20 cellular contexts compared by ENCODE assay signal in genomic region chr5:163024936-163025335, GRCh38.
DNase-seq lines count a peak whose midpoint lies in the region; ATAC-seq, FAIRE-seq and TF ChIP-seq lines count a peak whose summit lies in the region.
"Had no signal": no experiment of that assay in that cellular context is flagged by ENCODE, and none has a peak within 500 bp of the region (broad histone marks: within the 10 kb centered on the region; RNA-seq: fewer than 3 reads in every experiment).

No MANE protein-coding gene starts in this region.

- H3K36me3 ChIP-seq in HepG2 (replicated peaks in 1 of 2; ENCODE audit: control insufficient read depth in 1 of 2, insufficient read depth in 2 of 2, low read length in 2 of 2) (no peaks in the 10 kb centered on the region), right lobe of liver (no peaks in the 10 kb centered on the region), K562 (ENCODE audit: control insufficient read depth, insufficient read depth, low read length) (no peaks in the 10 kb centered on the region)
- H3K36me3 ChIP-seq: BE2C, BLaER1 had no signal

- peaks cover 74% of the 10 kb centered on the region for H3K9me3 ChIP-seq in HepG2 (ENCODE audit: low read length)
- no peaks in the 10 kb centered on the region for H3K9me3 ChIP-seq in right lobe of liver
- H3K9me3 ChIP-seq in K562 (replicated peaks; ENCODE audit: control insufficient read depth, insufficient read depth, low read depth, low read length): no peaks in the 10 kb centered on the region; the same call in 1 of the 2 replicates
- H3K9me3 ChIP-seq: BE2C, BLaER1, Caco-2 had no signal

- no peak overlapping the region for H3K27ac ChIP-seq in HepG2 (ENCODE audit: extremely low read length, insufficient read depth, low read length)
- H3K27ac ChIP-seq in right lobe of liver: no peak overlapping the region
- H3K27ac ChIP-seq in K562 (ENCODE audit: extremely low read depth, low read depth, low read length): no peak overlapping the region
- H3K27ac ChIP-seq: 22Rv1, BLaER1 had no signal

- FAIRE-seq in HepG2 (lab: Jason Lieb, UNC): no peak
- no peak for FAIRE-seq in K562 (lab: Jason Lieb, UNC)
- FAIRE-seq: D721Med, G401.6, GM12891, GM19239 had no signal

- no peak for DNase-seq in HepG2 (ENCODE audit: low spot score)
- no peak for DNase-seq in right lobe of liver
- no peak for DNase-seq in K562 (ENCODE audit: extremely low read depth in 1 of 4, low spot score in 3 of 4)
- DNase-seq: ACHN; BE2C; C1 segment of cervical spinal cord; Caco-2; Calu3; CD4-positive, alpha-beta memory T cell; CD4-positive, CD25-positive, alpha-beta regulatory T cell; DMS79 treated with DMSO at 0.1 percent for 48 hours; GF-D8 had no signal

- TF ChIP-seq CTCF in HepG2 (CRISPR knock-in tag; IDR thresholded peaks at IDR 0.05) (no peak), right lobe of liver (IDR thresholded peaks at IDR 0.05) (no peak), K562 (IDR thresholded peaks at IDR 0.05 in 2 of 3, conservative IDR thresholded peaks at IDR 0.05 in 1 of 3; ENCODE audit: insufficient read depth in 2 of 3, low read depth in 1 of 3, low read length in 3 of 3) (no peak)

- H3K27me3 ChIP-seq in HepG2 (ENCODE audit: control insufficient read depth in 1 of 2, insufficient read depth in 2 of 2, low read length in 2 of 2) (no peaks in the 10 kb centered on the region), right lobe of liver (no peaks in the 10 kb centered on the region), K562 (ENCODE audit: control insufficient read depth in 2 of 2, insufficient read depth in 2 of 2, low read length in 2 of 2) (no peaks in the 10 kb centered on the region)
- H3K27me3 ChIP-seq: BE2C, BLaER1 had no signal

- POLR2A ChIA-PET in HepG2 (lab: Yijun Ruan, JAX): no interaction called here
- POLR2A ChIA-PET in K562 (lab: Yijun Ruan, JAX): no interaction called here

- H4K20me1 ChIP-seq in HepG2 (ENCODE audit: insufficient read depth, low read length) (no peaks in the 10 kb centered on the region), K562 (replicated peaks; ENCODE audit: control insufficient read depth, insufficient read depth, low read length) (no peaks in the 10 kb centered on the region)
- H4K20me1 ChIP-seq: BLaER1 had no signal

- TF ChIP-seq RAD21 in HepG2 (CRISPR knock-in tag; IDR thresholded peaks at IDR 0.05): no peak
- no peak for TF ChIP-seq RAD21 in K562 (CRISPR knock-in tag; conservative IDR thresholded peaks at IDR 0.05 in 1 of 2, IDR thresholded peaks at IDR 0.05 in 1 of 2)

- no peak for TF ChIP-seq POLR2A in HepG2 (IDR thresholded peaks at IDR 0.05; ENCODE audit: insufficient read depth in 1 of 2, low read depth in 2 of 2, low read length in 2 of 2)
- no peak for TF ChIP-seq POLR2A in right lobe of liver (IDR thresholded peaks at IDR 0.05)
- no peak for TF ChIP-seq POLR2A in K562 (conservative IDR thresholded peaks at IDR 0.05)

- no peak for TF ChIP-seq EP300 in HepG2 (IDR thresholded peaks at IDR 0.05; ENCODE audit: low read depth in 2 of 2, low read length in 2 of 2)
- no peak for TF ChIP-seq EP300 in HepG2 (CRISPR knock-in tag; IDR thresholded peaks at IDR 0.05; ENCODE audit: borderline replicate concordance)
- no peak for TF ChIP-seq EP300 in K562 (IDR thresholded peaks at IDR 0.05; ENCODE audit: low read length)

- H3K4me2 ChIP-seq in HepG2 (ENCODE audit: low read depth, low read length) (no peak overlapping the region), K562 (ENCODE audit: insufficient read depth, low read length) (no peak overlapping the region)
- H3K4me2 ChIP-seq: BLaER1 had no signal

- no peak overlapping the region for H3K4me3 ChIP-seq in HepG2 (replicated peaks in 1 of 3; ENCODE audit: insufficient read depth in 1 of 3, low read depth in 2 of 3, low read length in 3 of 3)
- no peak overlapping the region for H3K4me3 ChIP-seq in right lobe of liver
- no peak overlapping the region for H3K4me3 ChIP-seq in K562
- H3K4me3 ChIP-seq: BLaER1 had no signal

- H3K9me1 ChIP-seq in K562 (ENCODE audit: control insufficient read depth, insufficient read depth, low read length): no peaks in the 10 kb centered on the region

- no peaks in the 10 kb centered on the region for H3K4me1 ChIP-seq in HepG2 (ENCODE audit: insufficient read depth, low read length)
- H3K4me1 ChIP-seq in right lobe of liver: no peaks in the 10 kb centered on the region
- H3K4me1 ChIP-seq in K562 (replicated peaks in 1 of 2; ENCODE audit: control insufficient read depth in 2 of 2, insufficient read depth in 2 of 2, low read length in 2 of 2): no peaks in the 10 kb centered on the region
- H3K4me1 ChIP-seq: BE2C, BLaER1, Caco-2 had no signal

- BruUV-seq in HepG2 (replicated peaks; lab: Mats Ljungman, UMichigan) (no TSS peak), K562 (replicated peaks; lab: Mats Ljungman, UMichigan) (no TSS peak)

- CTCF ChIA-PET in HepG2 (lab: Yijun Ruan, JAX; ENCODE audit: low intra/inter-chr PET ratio, low total read pairs): no interaction called here
- CTCF ChIA-PET in K562 (lab: Yijun Ruan, JAX; ENCODE audit: low intra/inter-chr PET ratio): no interaction called here

- H3K9ac ChIP-seq in HepG2 (ENCODE audit: insufficient read depth, low read depth, low read length): no peak overlapping the region
- H3K9ac ChIP-seq in K562 (ENCODE audit: insufficient read depth in 1 of 2, low read depth in 2 of 2, low read length in 2 of 2): no peak overlapping the region
- H3K9ac ChIP-seq: BLaER1 had no signal

- intact Hi-C loops in HepG2 (cut with micrococcal nuclease; ENCODE audit: unreplicated experiment): no loop called here
- intact Hi-C loops in right lobe of liver (cut with DNase I): no loop called here
- intact Hi-C loops in K562 (cut with micrococcal nuclease): no loop called here

- 2% methylated on average over 7 of the region's 7 CpGs for WGBS in HepG2 (ENCODE audit: low lambda C conversion rate)
- WGBS in right lobe of liver (ENCODE audit: insufficient coverage, low coverage, low lambda C conversion rate, missing lambda C conversion rate): 73% methylated on average over 7 of the region's 7 CpGs
- 0% methylated on average over 7 of the region's 7 CpGs for WGBS in K562 (ENCODE audit: insufficient coverage, low coverage, missing lambda C conversion rate)

- in situ Hi-C loops in HepG2 (cut with HindIII; ENCODE audit: extremely low pct_ligation_motif_present, low pct_unique_long_range_greater_than_20kb): no loop called here
- in situ Hi-C loops in K562 (cut with MboI): no loop called here

- H3K79me2 ChIP-seq in HepG2 (ENCODE audit: insufficient read depth, low read length): no peaks in the 10 kb centered on the region
- no peaks in the 10 kb centered on the region for H3K79me2 ChIP-seq in K562 (ENCODE audit: control insufficient read depth, insufficient read depth, low read length)

- ATAC-seq in HepG2: no peak
- ATAC-seq in right lobe of liver: no peak
- no peak for ATAC-seq in K562
- no peak for ATAC-seq in HG03521 (IDR thresholded peaks at IDR 0.05; ENCODE audit: unreplicated experiment)
- no peak for ATAC-seq in HG03280 (IDR thresholded peaks at IDR 0.05; ENCODE audit: unreplicated experiment)

- H2AFZ ChIP-seq in HepG2 (ENCODE audit: low read length) (no peak overlapping the region), K562 (ENCODE audit: low read depth, low read length) (no peak overlapping the region)

TF ChIP-seq in HepG2, 621 proteins besides CTCF, POLR2A, EP300 and RAD21:
- TF ChIP-seq MAFF (IDR thresholded peaks at IDR 0.05; ENCODE audit: low read depth, low read length) (peak; percentile 60), ZMAT3 (CRISPR knock-in tag; conservative IDR thresholded peaks at IDR 0.05) (no peak), GFI1 (CRISPR knock-in tag; IDR thresholded peaks at IDR 0.05; ENCODE audit: borderline replicate concordance) (no peak), ZNF580 (CRISPR knock-in tag; IDR thresholded peaks at IDR 0.05; ENCODE audit: borderline replicate concordance, low read depth) (no peak), ZFP36L1 (CRISPR knock-in tag; IDR thresholded peaks at IDR 0.05) (no peak), ZNF616 (CRISPR knock-in tag; IDR thresholded peaks at IDR 0.05; ENCODE audit: low read depth) (no peak), SP2 (CRISPR knock-in tag; IDR thresholded peaks at IDR 0.05) (no peak), ZNF781 (CRISPR knock-in tag; IDR thresholded peaks at IDR 0.05; ENCODE audit: borderline replicate concordance, not compliant biosample characterization) (no peak), MAFK (conservative IDR thresholded peaks at IDR 0.05 in 1 of 2, IDR thresholded peaks at IDR 0.05 in 1 of 2; ENCODE audit: low read length in 2 of 2) (peak; percentile 58 to 73; a peak in 3 of 4 replicates), FOXK1 (CRISPR knock-in tag; IDR thresholded peaks at IDR 0.05; ENCODE audit: borderline replicate concordance, low read depth) (no peak)

TF ChIP-seq in K562, 482 proteins besides CTCF, POLR2A, EP300 and RAD21:
- peak; percentile 16; the same call in 1 of the 2 replicates for TF ChIP-seq ZNF316 (IDR thresholded peaks at IDR 0.05)
- no peak for TF ChIP-seq RBBP5 (IDR thresholded peaks at IDR 0.05; ENCODE audit: borderline replicate concordance, insufficient read depth, low read length, poor library complexity, severe bottlenecking)
TF ChIP-seq in K562: peak in this region for 1.

Comparison
In these comparisons a context has a peak if more than half of its experiments do, and no peak if none do; other contexts are left out.
1. Of the 241 proteins assayed by ChIP-seq in both HepG2 and K562: peak only in HepG2: MAFF and MAFK; only in K562: none; in both: none; in neither: 239.